Comparison of ENCODE assay signal across 12 cellular contexts in the genomic region with DNA sequence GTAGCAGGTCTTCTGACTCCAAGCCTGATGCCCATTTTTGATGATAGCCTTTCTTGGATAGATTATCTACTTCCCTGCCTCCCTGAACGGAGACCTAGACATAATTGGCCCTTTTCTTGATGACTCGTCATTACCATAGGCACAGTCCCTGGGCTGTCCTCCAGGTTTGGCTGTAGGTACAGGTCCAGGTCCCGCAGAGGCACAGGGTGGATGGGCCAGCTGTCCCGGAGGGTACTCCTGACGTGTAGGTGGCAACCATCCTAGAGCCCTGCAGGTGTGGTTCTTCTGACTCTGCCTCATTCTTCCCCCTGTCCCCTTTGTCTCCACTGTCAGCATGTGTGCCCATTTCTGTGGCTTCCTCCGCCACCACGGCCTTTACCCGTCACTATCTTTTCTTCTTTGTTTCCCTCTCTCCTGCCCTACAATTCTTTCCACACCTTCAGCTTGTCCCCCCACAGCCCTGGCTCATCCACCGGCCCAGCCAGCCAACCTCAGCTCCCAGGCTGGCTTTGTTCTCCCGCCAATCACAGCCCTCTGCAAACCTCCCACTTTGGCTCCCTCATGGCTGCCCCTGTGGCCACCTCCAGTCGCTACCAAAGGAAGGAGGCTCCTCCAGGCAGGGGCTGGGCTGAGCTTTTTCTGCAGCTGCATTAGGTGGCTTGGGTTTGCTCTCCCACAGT.
DNase-seq lines count a peak whose midpoint lies in the region; ATAC-seq and TF ChIP-seq lines count a peak whose summit lies in the region.
"Had no signal": no experiment of that assay in that cellular context is flagged by ENCODE, and none has a peak within 500 bp of the region (broad histone marks: within the 10 kb centered on the region; RNA-seq: fewer than 3 reads in every experiment).

No MANE protein-coding gene starts in this region.

- no peaks in the 10 kb centered on the region for H3K27me3 ChIP-seq in liver (ENCODE audit: control insufficient read depth in 4 of 4, insufficient read depth in 4 of 4, low read length in 3 of 4)

- TF ChIP-seq CTCF in liver (IDR thresholded peaks at IDR 0.05; ENCODE audit: low read depth, low read length, missing input control): no peak

- H3K4me3 ChIP-seq in liver (ENCODE audit: low read depth in 1 of 3, low read length in 3 of 3): no peak overlapping the region

- no peak for TF ChIP-seq RAD21 in liver (IDR thresholded peaks at IDR 0.05)

- peaks cover 6% of the 10 kb centered on the region for H3K36me3 Mint-ChIP-seq in T-helper 1 cell treated with Interleukin-12 subunit alpha and Interleukin-12 subunit beta and Interleukin-4 antibody, amounts not matched to agents 30 μg/mL and 1 μg/mL, for 36 hours (ENCODE audit: low read depth)
- no peaks in the 10 kb centered on the region for H3K36me3 Mint-ChIP-seq in stimulated activated naive CD8-positive, alpha-beta T cell treated with anti-CD3 and anti-CD28 coated beads, Interleukin-15, Interleukin-2, amounts not matched to agents 100 ng/mL and 50 ng/mL, for 24 hours (ENCODE audit: low read depth)

- H3K9ac ChIP-seq in liver (ENCODE audit: low read depth in 1 of 2, low read length in 2 of 2): no peak overlapping the region

- H3K9me3 ChIP-seq in liver (ENCODE audit: control insufficient read depth in 4 of 4, low read length in 3 of 4): no peaks in the 10 kb centered on the region

- H3K27me3 Mint-ChIP-seq in T-helper 1 cell treated with Interleukin-12 subunit alpha and Interleukin-12 subunit beta and Interleukin-4 antibody, amounts not matched to agents 30 μg/mL and 1 μg/mL, for 36 hours (ENCODE audit: low read depth): peaks cover 4% of the 10 kb centered on the region
- no peaks in the 10 kb centered on the region for H3K27me3 Mint-ChIP-seq in stimulated activated naive CD8-positive, alpha-beta T cell treated with anti-CD3 and anti-CD28 coated beads, Interleukin-15, Interleukin-2, amounts not matched to agents 100 ng/mL and 50 ng/mL, for 24 hours
- H3K27me3 Mint-ChIP-seq: activated T-cell treated with anti-CD3 and anti-CD28 coated beads, Interleukin-2, amount 50 U/mL, for 24 hours; natural killer cell treated with Interleukin-12 subunit alpha and Interleukin-12 subunit beta and Interleukin-15 and Interleukin-18, amount 100 ng/mL, for 72 hours had no signal

- 90% methylated on average over 11 of the region's 11 CpGs for WGBS in liver

- no peak overlapping the region for H3K4me3 Mint-ChIP-seq in T-helper 1 cell treated with Interleukin-12 subunit alpha and Interleukin-12 subunit beta and Interleukin-4 antibody, amounts not matched to agents 30 μg/mL and 1 μg/mL, for 36 hours
- H3K4me3 Mint-ChIP-seq in stimulated activated naive CD8-positive, alpha-beta T cell treated with anti-CD3 and anti-CD28 coated beads, Interleukin-15, Interleukin-2, amounts not matched to agents 100 ng/mL and 50 ng/mL, for 24 hours: no peak overlapping the region
- H3K4me3 Mint-ChIP-seq: activated T-cell treated with anti-CD3 and anti-CD28 coated beads, Interleukin-2, amount 50 U/mL, for 24 hours; natural killer cell treated with Interleukin-12 subunit alpha and Interleukin-12 subunit beta and Interleukin-15 and Interleukin-18, amount 100 ng/mL, for 72 hours had no signal

- H3K4me1 Mint-ChIP-seq in T-helper 1 cell treated with Interleukin-12 subunit alpha and Interleukin-12 subunit beta and Interleukin-4 antibody, amounts not matched to agents 30 μg/mL and 1 μg/mL, for 36 hours (ENCODE audit: low read depth): peaks cover 31% of the 10 kb centered on the region
- peaks cover 45% of the 10 kb centered on the region for H3K4me1 Mint-ChIP-seq in stimulated activated naive CD8-positive, alpha-beta T cell treated with anti-CD3 and anti-CD28 coated beads, Interleukin-15, Interleukin-2, amounts not matched to agents 100 ng/mL and 50 ng/mL, for 24 hours (ENCODE audit: low read depth)

- peak overlapping the region; percentile 16 for H3K27ac Mint-ChIP-seq in T-helper 1 cell treated with Interleukin-12 subunit alpha and Interleukin-12 subunit beta and Interleukin-4 antibody, amounts not matched to agents 30 μg/mL and 1 μg/mL, for 36 hours
- peak overlapping the region; percentile 41 for H3K27ac Mint-ChIP-seq in stimulated activated naive CD8-positive, alpha-beta T cell treated with anti-CD3 and anti-CD28 coated beads, Interleukin-15, Interleukin-2, amounts not matched to agents 100 ng/mL and 50 ng/mL, for 24 hours
- H3K27ac Mint-ChIP-seq: activated T-cell treated with anti-CD3 and anti-CD28 coated beads, Interleukin-2, amount 50 U/mL, for 24 hours had no signal

- H3K27ac ChIP-seq in liver (ENCODE audit: low read depth in 1 of 2, low read length in 2 of 2): peak overlapping the region; percentile 19 to 48

- DNase-seq in T-helper 1 cell: no peak
- peak; percentile 59 for DNase-seq in astrocyte of the hippocampus (ENCODE audit: low read depth, low spot score)
- no peak for DNase-seq in NK-92 (lab: John Stamatoyannopoulos, UW; ENCODE audit: unreplicated experiment)
- no peak for DNase-seq in NOMO-1 (lab: John Stamatoyannopoulos, UW; ENCODE audit: unreplicated experiment in 2 of 2)
- DNase-seq: activated T-cell treated with anti-CD3 and anti-CD28 coated beads, Interleukin-2, amount 50 U/mL, for 24 hours; H7; PC-3 had no signal

- H3K9me3 Mint-ChIP-seq in T-helper 1 cell treated with Interleukin-12 subunit alpha and Interleukin-12 subunit beta and Interleukin-4 antibody, amounts not matched to agents 30 μg/mL and 1 μg/mL, for 36 hours: peaks cover 6% of the 10 kb centered on the region
- H3K9me3 Mint-ChIP-seq in stimulated activated naive CD8-positive, alpha-beta T cell treated with anti-CD3 and anti-CD28 coated beads, Interleukin-15, Interleukin-2, amounts not matched to agents 100 ng/mL and 50 ng/mL, for 24 hours: peaks cover 14% of the 10 kb centered on the region
- H3K9me3 Mint-ChIP-seq: activated T-cell treated with anti-CD3 and anti-CD28 coated beads, Interleukin-2, amount 50 U/mL, for 24 hours had no signal

- H3K36me3 ChIP-seq in liver (ENCODE audit: control insufficient read depth in 4 of 4, insufficient read depth in 3 of 4, low read depth in 1 of 4, low read length in 3 of 4): no peaks in the 10 kb centered on the region

- ATAC-seq in GM18870 (IDR thresholded peaks at IDR 0.05; ENCODE audit: unreplicated experiment): no peak
- ATAC-seq: natural killer cell treated with Interleukin-12 subunit alpha and Interleukin-12 subunit beta and Interleukin-15 and Interleukin-18, amount 100 ng/mL, for 72 hours; PC-3 had no signal

- H3K4me1 ChIP-seq in liver (ENCODE audit: control insufficient read depth in 4 of 4, insufficient read depth in 4 of 4, low read length in 3 of 4): peaks cover 0 to 3% (median 0%) of the 10 kb centered on the region in 4 donors

TF ChIP-seq in liver, 16 proteins besides CTCF, POLR2A, EP300 and RAD21 (continues in another document):
- TF ChIP-seq, protein P1, sequence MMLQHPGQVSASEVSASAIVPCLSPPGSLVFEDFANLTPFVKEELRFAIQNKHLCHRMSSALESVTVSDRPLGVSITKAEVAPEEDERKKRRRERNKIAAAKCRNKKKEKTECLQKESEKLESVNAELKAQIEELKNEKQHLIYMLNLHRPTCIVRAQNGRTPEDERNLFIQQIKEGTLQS (IDR thresholded peaks at IDR 0.05): no peak
- TF ChIP-seq HNF4A (conservative IDR thresholded peaks at IDR 0.05): no peak
- no peak for TF ChIP-seq JUND (IDR thresholded peaks at IDR 0.05)
- no peak for TF ChIP-seq SP1 (IDR thresholded peaks at IDR 0.05)
- TF ChIP-seq, protein P2, sequence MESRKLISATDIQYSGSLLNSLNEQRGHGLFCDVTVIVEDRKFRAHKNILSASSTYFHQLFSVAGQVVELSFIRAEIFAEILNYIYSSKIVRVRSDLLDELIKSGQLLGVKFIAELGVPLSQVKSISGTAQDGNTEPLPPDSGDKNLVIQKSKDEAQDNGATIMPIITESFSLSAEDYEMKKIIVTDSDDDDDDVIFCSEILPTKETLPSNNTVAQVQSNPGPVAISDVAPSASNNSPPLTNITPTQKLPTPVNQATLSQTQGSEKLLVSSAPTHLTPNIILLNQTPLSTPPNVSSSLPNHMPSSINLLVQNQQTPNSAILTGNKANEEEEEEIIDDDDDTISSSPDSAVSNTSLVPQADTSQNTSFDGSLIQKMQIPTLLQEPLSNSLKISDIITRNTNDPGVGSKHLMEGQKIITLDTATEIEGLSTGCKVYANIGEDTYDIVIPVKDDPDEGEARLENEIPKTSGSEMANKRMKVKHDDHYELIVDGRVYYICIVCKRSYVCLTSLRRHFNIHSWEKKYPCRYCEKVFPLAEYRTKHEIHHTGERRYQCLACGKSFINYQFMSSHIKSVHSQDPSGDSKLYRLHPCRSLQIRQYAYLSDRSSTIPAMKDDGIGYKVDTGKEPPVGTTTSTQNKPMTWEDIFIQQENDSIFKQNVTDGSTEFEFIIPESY (IDR thresholded peaks at IDR 0.05): no peak
- TF ChIP-seq FOXA2 (IDR thresholded peaks at IDR 0.05): no peak
- no peak for TF ChIP-seq TAF1 (conservative IDR thresholded peaks at IDR 0.05)
- no peak for TF ChIP-seq RXRA (IDR thresholded peaks at IDR 0.05)
- no peak for TF ChIP-seq GABPA (IDR thresholded peaks at IDR 0.05 in 1 of 2, conservative IDR thresholded peaks at IDR 0.05 in 1 of 2)
- TF ChIP-seq YY1 (IDR thresholded peaks at IDR 0.05): no peak
- TF ChIP-seq HNF4G (IDR thresholded peaks at IDR 0.05): no peak
- no peak for TF ChIP-seq NR2F2 (IDR thresholded peaks at IDR 0.05)
- TF ChIP-seq EGR1 (IDR thresholded peaks at IDR 0.05; ENCODE audit: low read depth in 2 of 2): no peak
